ENCODE assay signal across 25 cellular contexts in the genomic region with DNA sequence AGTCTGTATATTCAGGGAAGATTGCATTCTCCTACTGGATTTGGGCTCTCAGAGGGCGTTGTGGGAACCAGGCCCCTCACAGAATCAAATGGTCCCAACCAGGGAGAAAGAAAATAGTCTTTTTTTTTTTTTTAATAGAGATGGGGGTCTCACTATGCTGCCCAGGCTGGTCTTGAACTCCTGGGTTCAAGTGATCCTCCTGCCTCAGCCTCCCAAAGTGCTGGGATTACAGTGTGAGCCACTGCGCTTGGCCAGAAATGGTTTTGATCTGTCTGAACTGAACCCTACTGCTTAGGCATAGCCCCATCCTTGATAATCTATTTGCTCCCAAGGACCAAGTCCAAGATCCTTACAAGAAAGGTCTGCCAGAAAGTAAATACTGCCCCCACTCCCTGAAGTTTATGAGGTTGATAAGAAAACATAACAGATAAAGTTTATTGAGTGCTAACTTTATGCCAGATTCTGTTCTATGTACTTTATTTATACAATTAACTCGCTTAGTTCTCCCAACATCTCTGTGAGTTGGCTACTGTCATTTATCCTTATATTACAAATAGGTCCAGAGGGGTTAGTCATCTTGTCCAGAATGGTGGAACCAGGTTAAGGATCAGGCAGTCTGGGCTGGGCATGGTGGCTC. TPM values are rescaled to one million over a fixed set of nuclear protein-coding genes. Genes with fewer than 3 reads are reported as not detected.
"Had no signal": no experiment of that assay in that cellular context is flagged by ENCODE, and none has a peak within 500 bp of the region (broad histone marks: within the 10 kb centered on the region; RNA-seq: fewer than 3 reads in every experiment).

No MANE protein-coding gene starts in this region.

- H3K36me3 Mint-ChIP-seq: activated naive CD8-positive, alpha-beta T cell treated with anti-CD3 and anti-CD28 coated beads, Interleukin-2, amount 10 ng/mL, durations not matched to agents 7 days and 5 days had no signal

- H3K27ac ChIP-seq: breast epithelium had no signal

- H3K27me3 ChIP-seq: breast epithelium had no signal

- H3K4me1 ChIP-seq: breast epithelium had no signal

- H3K9me3 ChIP-seq: breast epithelium, MG63 had no signal

- DNase-seq: activated CD4-positive, alpha-beta T cell treated with anti-CD3 and anti-CD28 coated beads for 4 hours; activated CD4-positive, alpha-beta T cell treated with anti-CD3 and anti-CD28 coated beads, Interleukin-2, amount 50 U/mL, for 4 hours; activated CD8-positive, alpha-beta memory T cell treated with anti-CD3 and anti-CD28 coated beads, Interleukin-2, amount 50 U/mL, for 48 hours; activated CD8-positive, alpha-beta T cell treated with anti-CD3 and anti-CD28 coated beads, Interleukin-2, amount 10 ng/mL, durations not matched to agents 7 days and 5 days; activated naive CD4-positive, alpha-beta T cell treated with anti-CD3 and anti-CD28 coated beads, Interleukin-2, amount 50 U/mL, for 16 hours; activated naive CD8-positive, alpha-beta T cell treated with anti-CD3 and anti-CD28 coated beads, Interleukin-2, amount 10 ng/mL, durations not matched to agents 7 days and 5 days; activated T-cell treated with anti-CD3 and anti-CD28 coated beads, Interleukin-2, amount 50 U/mL, for 1 hour; aorta; central memory CD4-positive, alpha-beta T cell; Kasumi-1; MG63; MV-4-11; NCI-H1092 treated with DMSO at 0.1 percent for 48 hours; NCI-H1436; NCI-H1694 treated with DMSO at 0.1 percent for 48 hours; NCI-H2029 treated with DMSO at 0.1 percent for 48 hours; NCI-H345; NCI-H510A; NCI-H526 treated with DMSO at 0.1 percent for 48 hours; NCI-H82; SHP77 treated with DMSO at 0.1 percent for 48 hours had no signal

- ATAC-seq: activated CD4-positive, CD25-positive, alpha-beta regulatory T cell treated with anti-CD3 and anti-CD28 coated beads, Interleukin-2, amount 50 U/mL, for 24 hours; activated CD8-positive, alpha-beta T cell treated with anti-CD3 and anti-CD28 coated beads, Interleukin-2, amount 10 ng/mL, durations not matched to agents 7 days and 5 days had no signal

- H3K4me3 Mint-ChIP-seq: activated CD8-positive, alpha-beta T cell treated with anti-CD3 and anti-CD28 coated beads, Interleukin-2, amount 10 ng/mL, durations not matched to agents 7 days and 5 days; activated naive CD8-positive, alpha-beta T cell treated with anti-CD3 and anti-CD28 coated beads, Interleukin-2, amount 10 ng/mL, durations not matched to agents 7 days and 5 days; T-helper 1 cell treated with Interleukin-12 subunit alpha and Interleukin-12 subunit beta and Interleukin-4 antibody, amounts not matched to agents 30 μg/mL and 1 μg/mL, for 36 hours had no signal

- H3K36me3 ChIP-seq: breast epithelium, MG63 had no signal

- H3K4me1 Mint-ChIP-seq: activated naive CD8-positive, alpha-beta T cell treated with anti-CD3 and anti-CD28 coated beads, Interleukin-2, amount 10 ng/mL, durations not matched to agents 7 days and 5 days had no signal

- H3K9me3 Mint-ChIP-seq: activated naive CD8-positive, alpha-beta T cell treated with anti-CD3 and anti-CD28 coated beads, Interleukin-2, amount 10 ng/mL, durations not matched to agents 7 days and 5 days; T-helper 1 cell treated with Interleukin-12 subunit alpha and Interleukin-12 subunit beta and Interleukin-4 antibody, amounts not matched to agents 30 μg/mL and 1 μg/mL, for 36 hours had no signal

- H3K4me3 ChIP-seq: breast epithelium, MG63 had no signal

- H3K27ac Mint-ChIP-seq: activated CD8-positive, alpha-beta T cell treated with anti-CD3 and anti-CD28 coated beads, Interleukin-2, amount 10 ng/mL, durations not matched to agents 7 days and 5 days; activated naive CD8-positive, alpha-beta T cell treated with anti-CD3 and anti-CD28 coated beads, Interleukin-2, amount 10 ng/mL, durations not matched to agents 7 days and 5 days; T-helper 1 cell treated with Interleukin-12 subunit alpha and Interleukin-12 subunit beta and Interleukin-4 antibody, amounts not matched to agents 30 μg/mL and 1 μg/mL, for 36 hours had no signal

RNA-seq across cellular contexts. Expression of a gene that starts 13.5 kb away (rescaled TPM):
- total RNA-seq: activated CD8-positive, alpha-beta T cell treated with anti-CD3 and anti-CD28 coated beads, Interleukin-2, amount 10 ng/mL, durations not matched to agents 7 days and 5 days; activated naive CD8-positive, alpha-beta T cell treated with anti-CD3 and anti-CD28 coated beads, Interleukin-2, amount 10 ng/mL, durations not matched to agents 7 days and 5 days; aorta; breast epithelium; SK-MEL-5 had no signal
